15 cellular contexts compared by ENCODE assay signal in the genomic region with DNA sequence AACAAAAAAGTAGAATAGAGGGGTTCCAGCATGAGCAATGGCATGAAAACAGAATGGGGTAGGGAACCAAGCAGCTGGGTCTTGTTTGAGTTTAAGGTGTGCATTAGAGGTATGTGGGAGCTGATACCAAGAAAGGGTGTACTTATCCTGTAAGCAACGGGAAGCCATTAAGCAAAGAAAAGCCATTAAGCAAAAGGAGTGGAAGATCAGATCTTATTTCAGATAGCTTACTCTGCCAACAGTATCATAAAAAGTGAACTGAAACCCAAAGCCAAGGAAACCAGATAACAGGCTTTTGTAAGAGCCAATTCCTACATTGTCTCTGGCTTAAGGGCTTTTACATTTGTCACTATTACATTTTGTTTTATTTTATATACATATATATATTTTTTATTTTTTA.
DNase-seq lines count a peak whose midpoint lies in the region; ATAC-seq lines count a peak whose summit lies in the region.
"Had no signal": no experiment of that assay in that cellular context is flagged by ENCODE, and none has a peak within 500 bp of the region (broad histone marks: within the 10 kb centered on the region; RNA-seq: fewer than 3 reads in every experiment).

No MANE protein-coding gene starts in this region.

- DNase-seq in KG1 (lab: John Stamatoyannopoulos, UW) (peak; percentile 19), OCI-M1 (lab: John Stamatoyannopoulos, UW) (peak; percentile 35), amygdala (lab: John Stamatoyannopoulos, UW) (no peak), SKM-1 treated with dmso at 0.1 percent for 144 hours (lab: John Stamatoyannopoulos, UW; ENCODE audit: unreplicated experiment) (no peak), NCI-H2107 (lab: John Stamatoyannopoulos, UW) (no peak)
- DNase-seq: activated CD4-positive, alpha-beta T cell treated with anti-CD3 and anti-CD28 coated beads, Interleukin-2, amount 50 U/mL, for 4 hours; activated T-cell treated with anti-CD3 and anti-CD28 coated beads, Interleukin-2, amount 50 U/mL, for 4 hours; cortex of kidney; NCI-H187 treated with DMSO at 0.1 percent for 48 hours; NCI-H524; spleen; thyroid gland had no signal

- peak; percentile 77 for ATAC-seq in GM18909 (IDR thresholded peaks at IDR 0.05; ENCODE audit: poor library complexity, unreplicated experiment)
- no peak for ATAC-seq in HG02938 (IDR thresholded peaks at IDR 0.05; ENCODE audit: unreplicated experiment)
- ATAC-seq: activated T-cell treated with anti-CD3 and anti-CD28 coated beads, Interleukin-2, amount 50 U/mL, for 4 hours; stimulated activated effector memory CD8-positive, alpha-beta T cell treated with anti-CD3 and anti-CD28 coated beads, Interleukin-12 subunit alpha, Interleukin-12 subunit beta, amount 100 ng/mL, for 72 hours had no signal

Comparison
In these comparisons a context has a peak if more than half of its experiments do, and no peak if none do; other contexts are left out.
1. DNase-seq: peak in KG1 (single experiment) and OCI-M1 (single experiment); none in amygdala (0 of 56), SKM-1 treated with dmso at 0.1 percent for 144 hours (single experiment) and NCI-H2107 (single experiment).